In the genomic region with DNA sequence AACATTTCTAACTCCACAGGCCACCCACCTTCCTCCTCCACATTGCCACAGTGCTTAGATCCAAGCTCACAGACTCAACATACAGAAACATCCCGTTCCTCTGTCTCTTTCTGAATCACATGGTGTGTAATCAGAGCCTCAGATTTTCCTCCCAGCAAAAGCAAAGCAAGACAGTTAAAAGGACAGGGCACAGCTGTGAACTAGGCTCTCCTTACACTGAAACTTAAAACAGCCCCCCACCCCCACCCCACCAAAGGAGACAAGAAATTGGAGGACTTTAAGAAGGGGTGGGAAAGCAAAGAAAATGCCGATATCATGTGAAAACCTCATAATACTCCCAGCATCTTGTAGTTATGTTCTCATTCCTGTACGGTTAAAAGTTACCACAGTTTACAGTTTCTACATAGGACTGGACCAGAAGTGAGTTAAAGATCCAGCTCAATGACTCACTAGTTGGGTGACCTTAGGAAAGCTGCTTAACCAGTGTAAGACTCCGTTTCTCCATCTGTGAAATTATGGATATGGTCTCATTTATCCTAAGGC, we compare ENCODE assay signal across 8 cellular contexts. TPM values are rescaled to one million over a fixed set of nuclear protein-coding genes. Genes with fewer than 3 reads are reported as not detected.
DNase-seq lines count a peak whose midpoint lies in the region; ATAC-seq and TF ChIP-seq lines count a peak whose summit lies in the region.
"Had no signal": no experiment of that assay in that cellular context is flagged by ENCODE, and none has a peak within 500 bp of the region (broad histone marks: within the 10 kb centered on the region; RNA-seq: fewer than 3 reads in every experiment).

No MANE protein-coding gene starts in this region.

- POLR2A ChIA-PET in CD4-positive, alpha-beta T cell (lab: Charles Lee): no interaction called here

- peak; percentile 58 for DNase-seq in HT1080 (ENCODE audit: low read depth)
- DNase-seq in astrocyte of the cerebellum (ENCODE audit: low read depth): peak; percentile 29
- DNase-seq in islet precursor cell: peak; percentile 74
- DNase-seq in thoracic aorta (ENCODE audit: low spot score): no peak
- DNase-seq in CD4-positive, alpha-beta T cell: no peak
- no peak for DNase-seq in activated CD4-positive, CD25-positive, alpha-beta regulatory T cell treated with anti-CD3 and anti-CD28 coated beads, Interleukin-2, amount 50 U/mL, for 72 hours
- DNase-seq in cerebellum (ENCODE audit: low spot score): no peak
- DNase-seq: activated naive CD8-positive, alpha-beta T cell treated with anti-CD3 and anti-CD28 coated beads, Interleukin-2, amount 50 U/mL, for 24 hours had no signal

- no peaks in the 10 kb centered on the region for H3K9me3 ChIP-seq in thoracic aorta
- no peaks in the 10 kb centered on the region for H3K9me3 ChIP-seq in CD4-positive, alpha-beta T cell (ENCODE audit: control insufficient read depth, low read length)

- TF ChIP-seq CTCF in astrocyte of the cerebellum (IDR thresholded peaks at IDR 0.05; ENCODE audit: low read depth, low read length, missing control alignments) (no peak), thoracic aorta (IDR thresholded peaks at IDR 0.05) (no peak)
- no peak for TF ChIP-seq CTCF in CD4-positive, alpha-beta T cell (IDR thresholded peaks at IDR 0.05)

- peaks cover 35 to 48% of the 10 kb centered on the region in 2 donors for H3K4me1 ChIP-seq in thoracic aorta (ENCODE audit: control insufficient read depth in 1 of 2, low read depth in 2 of 2)

- no peak overlapping the region for H3K4me3 Mint-ChIP-seq in CD4-positive, alpha-beta T cell
- H3K4me3 Mint-ChIP-seq: activated naive CD8-positive, alpha-beta T cell treated with anti-CD3 and anti-CD28 coated beads, Interleukin-2, amount 50 U/mL, for 24 hours had no signal

- H3K27me3 ChIP-seq in thoracic aorta (replicated peaks; ENCODE audit: insufficient read depth): no peaks in the 10 kb centered on the region
- H3K27me3 ChIP-seq in CD4-positive, alpha-beta T cell (ENCODE audit: control insufficient read depth, insufficient read depth, low read length): peaks cover 4% of the 10 kb centered on the region

- no peak overlapping the region for H3K27ac Mint-ChIP-seq in CD4-positive, alpha-beta T cell
- H3K27ac Mint-ChIP-seq: activated naive CD8-positive, alpha-beta T cell treated with anti-CD3 and anti-CD28 coated beads, Interleukin-2, amount 50 U/mL, for 24 hours had no signal

- H3K36me3 Mint-ChIP-seq in CD4-positive, alpha-beta T cell (ENCODE audit: low read depth): peaks cover 7% of the 10 kb centered on the region

- ATAC-seq in thoracic aorta (ENCODE audit: insufficient number of reproducible peaks, low FRiP score, low read depth): no peak
- ATAC-seq in CD4-positive, alpha-beta T cell (ENCODE audit: poor library complexity): no peak
- ATAC-seq: activated naive CD8-positive, alpha-beta T cell treated with anti-CD3 and anti-CD28 coated beads, Interleukin-2, amount 50 U/mL, for 24 hours had no signal

- H3K4me1 Mint-ChIP-seq in CD4-positive, alpha-beta T cell (ENCODE audit: low read depth): peaks cover 31% of the 10 kb centered on the region

- intact Hi-C loops in CD4-positive, alpha-beta T cell (cut with DNase I, micrococcal nuclease): no loop called here

- peaks cover 21% of the 10 kb centered on the region for H3K36me3 ChIP-seq in thoracic aorta

- in situ Hi-C loops in astrocyte of the cerebellum (cut with HindIII; ENCODE audit: low sequenced_read_pairs): no loop called here

- peak overlapping the region; percentile 40 to 81 for H3K27ac ChIP-seq in thoracic aorta
- H3K27ac ChIP-seq in CD4-positive, alpha-beta T cell (ENCODE audit: low read depth, low read length): no peak overlapping the region

- CTCF ChIA-PET in CD4-positive, alpha-beta T cell (lab: Charles Lee): interaction anchor here (1.4 kb wide), 1 partner anchor 8 kb away, joined by 4 read pairs; no protein-coding TSS in a partner anchor

- peaks cover 54% of the 10 kb centered on the region for H3K27me3 Mint-ChIP-seq in CD4-positive, alpha-beta T cell

- H3K4me3 ChIP-seq in astrocyte of the cerebellum (ENCODE audit: low read depth, low read length) (peak overlapping the region; percentile 17), thoracic aorta (peak overlapping the region; percentile 17)

- no peaks in the 10 kb centered on the region for H3K9me3 Mint-ChIP-seq in CD4-positive, alpha-beta T cell
- H3K9me3 Mint-ChIP-seq: activated naive CD8-positive, alpha-beta T cell treated with anti-CD3 and anti-CD28 coated beads, Interleukin-2, amount 50 U/mL, for 24 hours had no signal

RNA-seq across cellular contexts. Expression of gene YBX3, which starts 4.8 kb away (rescaled TPM):
- 135 and 190 TPM in 2 replicates for total RNA-seq in HT1080 (2014; rRNA removed; shearing (Covaris generic))
- polyA plus RNA-seq in HT1080 (2015; cell fraction: cytosol; rRNA removed): 391 and 429 TPM in 2 replicates
- polyA plus RNA-seq in HT1080 (2015; cell fraction: nucleus; rRNA removed): 353 and 371 TPM in 2 replicates
- 100 to 1,000 TPM; 238 to 630 TPM for total RNA-seq in thoracic aorta
- 10 to 100 TPM; 35.9 to 37.4 TPM for total RNA-seq in CD4-positive, alpha-beta T cell
- total RNA-seq in cerebellum: 16.2 TPM

RNA-seq across cellular contexts. Expression of gene STYK1, which starts 44.5 kb away (rescaled TPM):
- total RNA-seq in HT1080 (2014; rRNA removed; shearing (Covaris generic)): 0.69 and 1.4 TPM in 2 replicates
- polyA plus RNA-seq in HT1080 (2015; cell fraction: cytosol; rRNA removed): 0.74 and 1.1 TPM in 2 replicates
- polyA plus RNA-seq in HT1080 (2015; cell fraction: nucleus; rRNA removed): 0.42 and 1.6 TPM in 2 replicates
- total RNA-seq in thoracic aorta: not detected
- total RNA-seq in CD4-positive, alpha-beta T cell: not detected
- 4.9 TPM for total RNA-seq in cerebellum

Comparison
In these comparisons a context has a peak if more than half of its experiments do, and no peak if none do; other contexts are left out.
1. DNase-seq: peak in HT1080 (single experiment), astrocyte of the cerebellum (single experiment) and islet precursor cell (single experiment); none in thoracic aorta (single experiment), CD4-positive, alpha-beta T cell (0 of 10), activated CD4-positive, CD25-positive, alpha-beta regulatory T cell treated with anti-CD3 and anti-CD28 coated beads, Interleukin-2, amount 50 U/mL, for 72 hours (single experiment) and cerebellum (single experiment).